26 cellular contexts compared by ENCODE assay signal in genomic region chr20:44355503-44356352, GRCh38. TPM values are rescaled to one million over a fixed set of nuclear protein-coding genes. Genes with fewer than 3 reads are reported as not detected.
DNase-seq lines count a peak whose midpoint lies in the region; ATAC-seq and TF ChIP-seq lines count a peak whose summit lies in the region.
"Had no signal": no experiment of that assay in that cellular context is flagged by ENCODE, and none has a peak within 500 bp of the region (broad histone marks: within the 10 kb centered on the region; RNA-seq: fewer than 3 reads in every experiment).

HNF4A (plus strand) TSS chr20:44355699; CDS start chr20:44355805, 106 bp downstream.

- peaks cover 4% of the 10 kb centered on the region; the same call in 1 of the 2 replicates for H3K36me3 ChIP-seq in Caco-2 (ENCODE audit: control insufficient read depth, insufficient read depth, low read length)
- H3K36me3 ChIP-seq in neuronal stem cell (replicated peaks in 1 of 2; ENCODE audit: control insufficient read depth in 2 of 2, insufficient read depth in 2 of 2, low read length in 2 of 2): no peaks in the 10 kb centered on the region
- H3K36me3 ChIP-seq: tibial artery had no signal

- CTCF ChIA-PET in Caco-2 (lab: Charles Lee): interaction anchor here (0.6 to 2.2 kb wide), 9 partner anchors 13 to 138 kb away, joined by 3 to 16 read pairs (median 4); partner anchors contain the start of gene FITM2

- H3K9ac ChIP-seq in neuronal stem cell (ENCODE audit: low read depth, low read length, poor library complexity): no peak within 1 kb of the TSS

- peak within 1 kb of the TSS; percentile 27 for H2BK120ac ChIP-seq in neuronal stem cell (ENCODE audit: low read depth, low read length)

- no TSS peak for BruUV-seq in Caco-2 (replicated peaks; lab: Mats Ljungman, UMichigan)

- H3K27me3 ChIP-seq in Caco-2 (replicated peaks; ENCODE audit: control insufficient read depth, insufficient read depth, low read length) (no peaks in the 10 kb centered on the region), neuronal stem cell (ENCODE audit: control insufficient read depth in 3 of 3, insufficient read depth in 3 of 3, low read depth in 1 of 3, low read length in 3 of 3) (peaks cover 0 to 17% (median 0%) of the 10 kb centered on the region in 3 experiments)

- no peak within 1 kb of the TSS for H4K8ac ChIP-seq in neuronal stem cell (ENCODE audit: low read depth, low read length)

- H2AFZ ChIP-seq in neuronal stem cell (ENCODE audit: low read length): peak within 1 kb of the TSS; percentile 48

- H3K4me3 Mint-ChIP-seq in Caco-2 (ENCODE audit: unreplicated experiment): peak within 1 kb of the TSS; percentile 93
- H3K4me3 Mint-ChIP-seq: activated CD4-positive, alpha-beta T cell treated with anti-CD3 and anti-CD28 coated beads for 36 hours; nephron progenitor cell; stimulated activated naive B cell treated with anti-CD40 and anti-IgM and Interleukin-4, amounts not matched to agents 10 μg/mL and 1 μg/mL and 100 μg/mL, for 72 hours had no signal

- H3K4me3 ChIP-seq in Caco-2 (ENCODE audit: low read depth, low read length) (peak within 1 kb of the TSS; percentile 77), neuronal stem cell (ENCODE audit: low read length in 2 of 2) (no peak within 1 kb of the TSS)
- H3K4me3 ChIP-seq: SK-N-MC, tibial artery had no signal

- no peak for ATAC-seq in GM21529 (IDR thresholded peaks at IDR 0.05; ENCODE audit: unreplicated experiment)
- ATAC-seq in HG03280 (IDR thresholded peaks at IDR 0.05; ENCODE audit: unreplicated experiment): no peak
- ATAC-seq: activated CD4-positive, alpha-beta T cell treated with anti-CD3 and anti-CD28 coated beads for 36 hours; Panc1; stimulated activated naive B cell treated with anti-CD40 and anti-IgM and Interleukin-4, amounts not matched to agents 10 μg/mL and 1 μg/mL and 100 μg/mL, for 72 hours had no signal

- peak within 1 kb of the TSS; percentile 73 for H3K18ac ChIP-seq in neuronal stem cell (ENCODE audit: low read length)

- H3K9me3 ChIP-seq in Caco-2 (no peaks in the 10 kb centered on the region), neuronal stem cell (replicated peaks in 1 of 2; ENCODE audit: control insufficient read depth in 2 of 2, insufficient read depth in 1 of 2, low read depth in 1 of 2, low read length in 2 of 2) (no peaks in the 10 kb centered on the region)
- H3K9me3 ChIP-seq: tibial artery had no signal

- H2BK5ac ChIP-seq in neuronal stem cell (ENCODE audit: low read length): no peak within 1 kb of the TSS

- POLR2A ChIA-PET in Caco-2 (lab: Charles Lee): interaction anchor here (0.6 to 1.3 kb wide), 11 partner anchors 8 to 131 kb away, joined by 3 to 7 read pairs (median 4); partner anchors contain the start of gene FITM2

- no peaks in the 10 kb centered on the region for H3K79me1 ChIP-seq in neuronal stem cell (ENCODE audit: low read depth, low read length)

- peak within 1 kb of the TSS; percentile 46 for H3K23ac ChIP-seq in neuronal stem cell (ENCODE audit: low read depth, low read length, poor library complexity)

- H3K36me3 Mint-ChIP-seq in Caco-2 (ENCODE audit: insufficient read depth, unreplicated experiment): peaks cover 37% of the 10 kb centered on the region
- H3K36me3 Mint-ChIP-seq: stimulated activated naive B cell treated with anti-CD40 and anti-IgM and Interleukin-4, amounts not matched to agents 10 μg/mL and 1 μg/mL and 100 μg/mL, for 72 hours had no signal

- intact Hi-C loops in Caco-2 (cut with micrococcal nuclease; ENCODE audit: unreplicated experiment): loop anchor here (1.0 to 2.0 kb wide), 6 partner anchors 15 to 167 kb away; partner anchors contain the start of genes FITM2 and SERINC3

- H2AK5ac ChIP-seq in neuronal stem cell (ENCODE audit: low read depth, low read length): peak within 1 kb of the TSS; percentile 42

- H3K4me1 Mint-ChIP-seq in Caco-2 (ENCODE audit: low read depth, unreplicated experiment): peaks cover 41% of the 10 kb centered on the region
- H3K4me1 Mint-ChIP-seq: activated CD4-positive, alpha-beta T cell treated with anti-CD3 and anti-CD28 coated beads for 36 hours had no signal

- no peak within 1 kb of the TSS for H2BK15ac ChIP-seq in neuronal stem cell (ENCODE audit: low read length)

- no peaks in the 10 kb centered on the region for H3K9me3 Mint-ChIP-seq in Caco-2 (ENCODE audit: unreplicated experiment)
- H3K9me3 Mint-ChIP-seq: nephron progenitor cell; stimulated activated naive B cell treated with anti-CD40 and anti-IgM and Interleukin-4, amounts not matched to agents 10 μg/mL and 1 μg/mL and 100 μg/mL, for 72 hours had no signal

- H3K4ac ChIP-seq in neuronal stem cell (ENCODE audit: low read length): no peak within 1 kb of the TSS

- peak within 1 kb of the TSS; percentile 98 for H3K27ac Mint-ChIP-seq in Caco-2 (ENCODE audit: unreplicated experiment)
- H3K27ac Mint-ChIP-seq: activated CD4-positive, alpha-beta T cell treated with anti-CD3 and anti-CD28 coated beads for 36 hours; nephron progenitor cell; stimulated activated naive B cell treated with anti-CD40 and anti-IgM and Interleukin-4, amounts not matched to agents 10 μg/mL and 1 μg/mL and 100 μg/mL, for 72 hours had no signal

- H3K4me2 ChIP-seq in neuronal stem cell (ENCODE audit: insufficient read depth, low read length, poor library complexity, severe bottlenecking): no peak within 1 kb of the TSS

- H3K27me3 Mint-ChIP-seq in Caco-2 (ENCODE audit: insufficient read depth, unreplicated experiment): no peaks in the 10 kb centered on the region

- H3K4me1 ChIP-seq in Caco-2 (peaks cover 48% of the 10 kb centered on the region), neuronal stem cell (ENCODE audit: control insufficient read depth in 2 of 2, insufficient read depth in 1 of 2, low read depth in 1 of 2, low read length in 2 of 2) (peaks cover 2 to 13% of the 10 kb centered on the region in 2 donors)
- H3K4me1 ChIP-seq: tibial artery had no signal

- no peak within 1 kb of the TSS for H3K27ac ChIP-seq in neuronal stem cell (replicated peaks; ENCODE audit: low read length)
- H3K27ac ChIP-seq: SK-N-MC, tibial artery had no signal

- no CpG with 5 or more reads among the region's 40 CpGs for WGBS in neuronal stem cell (ENCODE audit: extremely low coverage in 2 of 2, insufficient read length in 2 of 2, insufficient replicate concordance in 1 of 2), 2 donors

- TF ChIP-seq CTCF in Caco-2 (IDR thresholded peaks at IDR 0.05; ENCODE audit: insufficient read depth in 1 of 2, low read depth in 1 of 2, low read length in 1 of 2, severe bottlenecking in 1 of 2, unreplicated experiment in 1 of 2): no peak

- H2BK12ac ChIP-seq in neuronal stem cell (ENCODE audit: low read length): no peak within 1 kb of the TSS

- H3K14ac ChIP-seq in neuronal stem cell (ENCODE audit: low read length): peak within 1 kb of the TSS; percentile 42

- DNase-seq in Caco-2 (peak; percentile 96 to 97), HuH-7 (ENCODE audit: low spot score) (peak; percentile 88), epidermal melanocyte (ENCODE audit: insufficient read length, low spot score) (peak; percentile 13), neuronal stem cell (ENCODE audit: low spot score) (no peak), COR-L47 (lab: John Stamatoyannopoulos, UW) (no peak), NCI-H446 treated with DMSO at 0.1 percent for 48 hours (lab: John Stamatoyannopoulos, UW) (no peak)
- DNase-seq: activated CD4-positive, alpha-beta T cell treated with anti-CD3 and anti-CD28 coated beads for 36 hours; amniotic stem cell; central memory CD4-positive, alpha-beta T cell; DND-41; effector CD8-positive, alpha-beta T cell; glutamatergic neuron; GOT3; Karpas-422; NCI-H2171 treated with DMSO at 0.1 percent for 48 hours; nephron progenitor cell; stimulated activated CD4-positive, alpha-beta T cell treated with anti-CD3 and anti-CD28 coated beads, Interleukin-15, amount 100 ng/mL, for 24 hours; stimulated activated naive B cell treated with anti-CD40 and anti-IgM and Interleukin-4, amounts not matched to agents 10 μg/mL and 1 μg/mL and 100 μg/mL, for 72 hours; T-helper 9 cell had no signal

- H4K91ac ChIP-seq in neuronal stem cell (ENCODE audit: low read depth, low read length, poor library complexity): no peak within 1 kb of the TSS

RNA-seq across cellular contexts. Expression of gene HNF4A, which starts in this region (rescaled TPM):
- total RNA-seq in Caco-2 (2022): 256 and 292 TPM in 2 replicates
- polyA plus RNA-seq in neuronal stem cell (2013, experiment 1 of 2): 0.04 TPM
- 0.03 TPM for polyA plus RNA-seq in neuronal stem cell (2013, experiment 2 of 2)
- total RNA-seq: activated CD4-positive, alpha-beta T cell treated with anti-CD3 and anti-CD28 coated beads for 36 hours; lung microvascular endothelial cell had no signal
- polyA plus RNA-seq: AG04450 had no signal

Comparison
In these comparisons a context has a peak if more than half of its experiments do, and no peak if none do; other contexts are left out.
1. DNase-seq: peak in Caco-2 (2 of 2), HuH-7 (single experiment) and epidermal melanocyte (single experiment); none in neuronal stem cell (single experiment), COR-L47 (single experiment) and NCI-H446 treated with DMSO at 0.1 percent for 48 hours (single experiment).